7 cellular contexts compared by ENCODE assay signal in the genomic region with DNA sequence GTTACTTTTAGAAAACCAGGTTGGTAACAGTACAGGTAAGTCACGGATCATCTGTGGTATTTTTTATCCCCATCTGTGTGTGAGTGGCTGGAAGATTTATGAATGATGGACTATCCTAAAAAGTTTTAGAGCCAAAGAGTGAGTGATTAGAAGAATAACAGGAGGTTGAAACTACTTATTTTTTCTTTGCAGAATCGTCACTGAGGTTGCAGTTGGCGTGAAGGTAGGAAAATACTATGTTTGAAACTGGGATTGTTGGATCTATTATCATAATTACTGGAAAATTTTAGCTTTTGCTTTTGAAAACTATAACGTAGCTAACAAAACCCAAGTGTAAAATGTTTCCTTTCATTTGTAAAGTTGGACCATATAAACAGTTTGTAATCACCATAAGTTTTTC. TPM values are rescaled to one million over a fixed set of nuclear protein-coding genes. Genes with fewer than 3 reads are reported as not detected.
DNase-seq lines count a peak whose midpoint lies in the region; ATAC-seq and TF ChIP-seq lines count a peak whose summit lies in the region.

No MANE protein-coding gene starts in this region.

- TF ChIP-seq CTCF in HFF-Myc (IDR thresholded peaks at IDR 0.05; ENCODE audit: low read depth, low read length, missing control alignments), result no peak
- TF ChIP-seq CTCF in VCaP (conservative IDR thresholded peaks at IDR 0.05), result no peak
- no peak for TF ChIP-seq CTCF in foreskin keratinocyte (conservative IDR thresholded peaks at IDR 0.05)
- no peak for TF ChIP-seq CTCF in mucosa of descending colon (IDR thresholded peaks at IDR 0.05)

- H3K36me3 ChIP-seq in mucosa of descending colon (ENCODE audit: low read depth), result no peaks in the 10 kb centered on the region

- H3K27me3 ChIP-seq in foreskin keratinocyte, result no peaks in the 10 kb centered on the region

- H3K4me3 ChIP-seq in HFF-Myc (replicated peaks; ENCODE audit: low read depth, low read length) (peak overlapping the region; percentile 83), skin epidermis (peak overlapping the region in 5 of 7 experiments; percentile 71 to 95 (median 82)), mucosa of descending colon (no peak overlapping the region)

- H3K4me1 ChIP-seq in foreskin keratinocyte (peaks cover 6% of the 10 kb centered on the region), mucosa of descending colon (ENCODE audit: low read depth) (peaks cover 8% of the 10 kb centered on the region)

- intact Hi-C loops in mucosa of descending colon (cut with DNase I, micrococcal nuclease), result no loop called here

- no peak for DNase-seq in HFF-Myc (ENCODE audit: extremely low read depth, low read depth)
- DNase-seq in foreskin keratinocyte, result no peak
- DNase-seq in mucosa of descending colon, result no peak
- no peak for DNase-seq in cerebellar cortex (ENCODE audit: low spot score)
- no peak for DNase-seq in T-helper 9 cell

- no peaks in the 10 kb centered on the region for H3K9me3 ChIP-seq in mucosa of descending colon

- ATAC-seq in foreskin keratinocyte, result no peak
- ATAC-seq in mucosa of descending colon, result no peak

- H3K27ac ChIP-seq in VCaP (peak overlapping the region; percentile 93), foreskin keratinocyte (peak overlapping the region; percentile 97), skin epidermis (peak overlapping the region in 11 of 21 experiments; percentile 21 to 95 (median 91))

RNA-seq across cellular contexts. Expression of a gene that starts 1.8 kb away (rescaled TPM):
- 8.8 and 9.7 TPM in 2 replicates for total RNA-seq in foreskin keratinocyte
- 2.4 and 2.9 TPM in 2 replicates for polyA plus RNA-seq in foreskin keratinocyte
- 10 to 100 TPM; 12.0 to 69.3 (median 15.9) TPM for total RNA-seq in mucosa of descending colon
